1 cellular context compared by ENCODE assay signal in the genomic region with DNA sequence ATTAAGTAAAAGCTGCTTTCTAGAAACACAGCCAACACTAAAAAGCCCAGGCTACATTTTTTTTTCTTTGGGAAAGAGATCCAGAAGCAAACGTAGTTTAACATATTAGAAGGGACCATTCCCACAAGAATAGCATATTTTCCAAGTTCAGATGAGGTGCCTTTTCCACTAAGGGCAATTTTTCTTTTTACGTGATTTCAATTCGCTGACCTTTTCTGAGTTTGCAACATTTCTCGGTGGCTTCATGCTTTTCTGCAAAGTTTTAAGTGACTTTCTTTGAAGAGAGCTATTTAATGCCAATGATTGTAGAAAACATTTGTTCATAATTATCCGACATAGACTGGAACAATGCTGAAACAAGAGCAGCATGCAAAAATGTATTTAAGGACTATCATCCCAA.
TF ChIP-seq lines count a peak whose summit lies in the region.

No MANE protein-coding gene starts in this region.

TF ChIP-seq in WTC11, 78 proteins besides CTCF, POLR2A, EP300 and RAD21:
- TF ChIP-seq, protein P1, sequence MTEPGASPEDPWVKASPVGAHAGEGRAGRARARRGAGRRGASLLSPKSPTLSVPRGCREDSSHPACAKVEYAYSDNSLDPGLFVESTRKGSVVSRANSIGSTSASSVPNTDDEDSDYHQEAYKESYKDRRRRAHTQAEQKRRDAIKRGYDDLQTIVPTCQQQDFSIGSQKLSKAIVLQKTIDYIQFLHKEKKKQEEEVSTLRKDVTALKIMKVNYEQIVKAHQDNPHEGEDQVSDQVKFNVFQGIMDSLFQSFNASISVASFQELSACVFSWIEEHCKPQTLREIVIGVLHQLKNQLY (CRISPR knock-in tag; IDR thresholded peaks at IDR 0.05): no peak
- TF ChIP-seq, protein P2, sequence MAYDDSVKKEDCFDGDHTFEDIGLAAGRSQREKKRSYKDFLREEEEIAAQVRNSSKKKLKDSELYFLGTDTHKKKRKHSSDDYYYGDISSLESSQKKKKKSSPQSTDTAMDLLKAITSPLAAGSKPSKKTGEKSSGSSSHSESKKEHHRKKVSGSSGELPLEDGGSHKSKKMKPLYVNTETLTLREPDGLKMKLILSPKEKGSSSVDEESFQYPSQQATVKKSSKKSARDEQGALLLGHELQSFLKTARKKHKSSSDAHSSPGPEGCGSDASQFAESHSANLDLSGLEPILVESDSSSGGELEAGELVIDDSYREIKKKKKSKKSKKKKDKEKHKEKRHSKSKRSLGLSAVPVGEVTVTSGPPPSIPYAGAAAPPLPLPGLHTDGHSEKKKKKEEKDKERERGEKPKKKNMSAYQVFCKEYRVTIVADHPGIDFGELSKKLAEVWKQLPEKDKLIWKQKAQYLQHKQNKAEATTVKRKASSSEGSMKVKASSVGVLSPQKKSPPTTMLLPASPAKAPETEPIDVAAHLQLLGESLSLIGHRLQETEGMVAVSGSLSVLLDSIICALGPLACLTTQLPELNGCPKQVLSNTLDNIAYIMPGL (CRISPR knock-in tag; IDR thresholded peaks at IDR 0.05): no peak
- TF ChIP-seq ZNF416 (CRISPR knock-in tag; IDR thresholded peaks at IDR 0.05): no peak
- no peak for TF ChIP-seq CREM (CRISPR knock-in tag; IDR thresholded peaks at IDR 0.05)
- no peak for TF ChIP-seq NFE2L1 (CRISPR knock-in tag; IDR thresholded peaks at IDR 0.05)
- no peak for TF ChIP-seq ZNF317 (CRISPR knock-in tag; IDR thresholded peaks at IDR 0.05; ENCODE audit: borderline replicate concordance, low read depth)
- TF ChIP-seq NR2C2 (CRISPR knock-in tag; IDR thresholded peaks at IDR 0.05): no peak
- TF ChIP-seq, protein P3, sequence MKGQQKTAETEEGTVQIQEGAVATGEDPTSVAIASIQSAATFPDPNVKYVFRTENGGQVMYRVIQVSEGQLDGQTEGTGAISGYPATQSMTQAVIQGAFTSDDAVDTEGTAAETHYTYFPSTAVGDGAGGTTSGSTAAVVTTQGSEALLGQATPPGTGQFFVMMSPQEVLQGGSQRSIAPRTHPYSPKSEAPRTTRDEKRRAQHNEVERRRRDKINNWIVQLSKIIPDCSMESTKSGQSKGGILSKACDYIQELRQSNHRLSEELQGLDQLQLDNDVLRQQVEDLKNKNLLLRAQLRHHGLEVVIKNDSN (CRISPR knock-in tag; IDR thresholded peaks at IDR 0.05): no peak
- no peak for TF ChIP-seq GTF2I (CRISPR knock-in tag; conservative IDR thresholded peaks at IDR 0.05)
- no peak for TF ChIP-seq SP1 (CRISPR knock-in tag; conservative IDR thresholded peaks at IDR 0.05)
- TF ChIP-seq RORB (CRISPR knock-in tag; IDR thresholded peaks at IDR 0.05): no peak
- no peak for TF ChIP-seq ELF4 (CRISPR knock-in tag; IDR thresholded peaks at IDR 0.05; ENCODE audit: low read depth)
- TF ChIP-seq, protein P4, sequence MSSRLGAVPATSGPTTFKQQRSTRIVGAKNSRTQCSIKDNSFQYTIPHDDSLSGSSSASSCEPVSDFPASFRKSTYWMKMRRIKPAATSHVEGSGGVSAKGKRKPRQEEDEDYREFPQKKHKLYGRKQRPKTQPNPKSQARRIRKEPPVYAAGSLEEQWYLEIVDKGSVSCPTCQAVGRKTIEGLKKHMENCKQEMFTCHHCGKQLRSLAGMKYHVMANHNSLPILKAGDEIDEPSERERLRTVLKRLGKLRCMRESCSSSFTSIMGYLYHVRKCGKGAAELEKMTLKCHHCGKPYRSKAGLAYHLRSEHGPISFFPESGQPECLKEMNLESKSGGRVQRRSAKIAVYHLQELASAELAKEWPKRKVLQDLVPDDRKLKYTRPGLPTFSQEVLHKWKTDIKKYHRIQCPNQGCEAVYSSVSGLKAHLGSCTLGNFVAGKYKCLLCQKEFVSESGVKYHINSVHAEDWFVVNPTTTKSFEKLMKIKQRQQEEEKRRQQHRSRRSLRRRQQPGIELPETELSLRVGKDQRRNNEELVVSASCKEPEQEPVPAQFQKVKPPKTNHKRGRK (CRISPR knock-in tag; IDR thresholded peaks at IDR 0.05; ENCODE audit: borderline replicate concordance): no peak
- no peak for TF ChIP-seq OVOL2 (CRISPR knock-in tag; IDR thresholded peaks at IDR 0.05; ENCODE audit: borderline replicate concordance)
